9 cellular contexts compared by ENCODE assay signal in genomic region chr19:13906910-13907309, GRCh38. TPM values are rescaled to one million over a fixed set of nuclear protein-coding genes. Genes with fewer than 3 reads are reported as not detected.
DNase-seq lines count a peak whose midpoint lies in the region; ATAC-seq and TF ChIP-seq lines count a peak whose summit lies in the region.
"Had no signal": no experiment of that assay in that cellular context is flagged by ENCODE, and none has a peak within 500 bp of the region (broad histone marks: within the 10 kb centered on the region; RNA-seq: fewer than 3 reads in every experiment).

No MANE protein-coding gene starts in this region.

- ATAC-seq in GM19035 (IDR thresholded peaks at IDR 0.05; ENCODE audit: unreplicated experiment) (peak; percentile 5), T-cell (replicated peaks in 1 of 4) (no peak), GM18517 (IDR thresholded peaks at IDR 0.05; ENCODE audit: unreplicated experiment) (no peak), HG03354 (IDR thresholded peaks at IDR 0.05; ENCODE audit: poor library complexity, severe bottlenecking, unreplicated experiment) (no peak)

- H3K4me3 ChIP-seq in foreskin fibroblast (ENCODE audit: low read depth in 1 of 2, low read length in 2 of 2) (peak overlapping the region; percentile 75 to 93), skeletal muscle cell (ENCODE audit: low read depth, low read length) (peak overlapping the region; percentile 80)

- no peaks in the 10 kb centered on the region for H3K27me3 Mint-ChIP-seq in T-cell

- no peak for DNase-seq in T-cell
- DNase-seq in foreskin fibroblast: no peak
- no peak for DNase-seq in skeletal muscle cell (ENCODE audit: low read depth)
- no peak for DNase-seq in AG08395 (ENCODE audit: low spot score)
- no peak for DNase-seq in amniotic stem cell (lab: John Stamatoyannopoulos, UW)

- CTCF ChIA-PET in T-cell (lab: Charles Lee): interaction anchor here in 1 of 2 donors (0.8 to 0.9 kb wide), 2 partner anchors 20 to 70 kb away, joined by 3 to 4 read pairs; no protein-coding TSS in a partner anchor

- TF ChIP-seq CTCF in foreskin fibroblast (IDR thresholded peaks at IDR 0.05; ENCODE audit: low read depth, low read length): no peak

- peaks cover 14 to 25% (median 17%) of the 10 kb centered on the region in 3 donors for H3K4me1 Mint-ChIP-seq in T-cell

- peaks cover 13% of the 10 kb centered on the region for H3K36me3 Mint-ChIP-seq in T-cell

- POLR2A ChIA-PET in T-cell (lab: Charles Lee): no interaction called here

- no peaks in the 10 kb centered on the region for H3K9me3 Mint-ChIP-seq in T-cell

- H3K27ac Mint-ChIP-seq in T-cell: peak overlapping the region; percentile 15 to 68

- peak overlapping the region; percentile 77 to 83 (median 81) for H3K4me3 Mint-ChIP-seq in T-cell

RNA-seq across cellular contexts. Expression of gene CC2D1A, which starts 0.9 kb away (rescaled TPM):
- 10 to 100 TPM; 25.9 to 41.3 (median 37.4) TPM for total RNA-seq in T-cell

RNA-seq across cellular contexts. Expression of gene BRME1, which starts 1.0 kb away (rescaled TPM):
- 1 to 10 TPM; 1.3 to 3.6 (median 1.7) TPM for total RNA-seq in T-cell

RNA-seq across cellular contexts. Expression of gene NANOS3, which starts 30.0 kb away (rescaled TPM):
- 1 to 10 TPM in 3 of 5 donors, under 1 TPM in 1, not detected in 1; 0.85 to 2.3 (median 1.5) TPM for total RNA-seq in T-cell
- total RNA-seq: SK-MEL-5 had no signal

RNA-seq across cellular contexts. Expression of gene PODNL1, which starts 31.3 kb away (rescaled TPM):
- total RNA-seq in T-cell: under 1 TPM in 1 of 5 donors, not detected in 4; 0.09 TPM
- total RNA-seq: SK-MEL-5 had no signal

RNA-seq across cellular contexts. Expression of gene DCAF15, which starts 45.4 kb away (rescaled TPM):
- 100 to 1,000 TPM in 3 of 5 donors, 10 to 100 TPM in 2; 67.3 to 118 (median 110) TPM for total RNA-seq in T-cell
